Comparison of ENCODE assay signal across 22 cellular contexts in the genomic region with DNA sequence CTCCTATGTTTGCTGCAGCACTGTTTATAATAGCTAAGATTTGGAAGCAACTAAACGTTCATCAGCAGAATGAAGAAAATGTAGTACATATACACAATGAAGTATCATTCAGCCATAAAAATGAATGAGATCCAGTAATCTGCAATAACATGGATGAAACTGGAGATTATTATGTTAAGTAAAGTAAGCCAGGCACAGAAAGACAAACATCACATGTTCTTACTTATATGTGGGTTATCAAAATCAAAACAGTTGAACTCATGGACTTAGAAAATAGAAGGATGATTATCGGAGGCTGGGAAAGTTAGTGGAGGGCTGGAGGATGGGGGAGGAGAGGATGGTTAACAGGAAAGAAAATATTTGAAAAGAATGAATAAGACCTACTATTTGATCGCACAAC.
A peak's percentile ranks its signal among the peaks of the same experiment; 100 is the strongest.
DNase-seq lines count a peak whose midpoint lies in the region; ATAC-seq, FAIRE-seq and TF ChIP-seq lines count a peak whose summit lies in the region.
"Had no signal": no experiment of that assay in that cellular context is flagged by ENCODE, and none has a peak within 500 bp of the region (broad histone marks: within the 10 kb centered on the region; RNA-seq: fewer than 3 reads in every experiment).

No MANE protein-coding gene starts in this region.

- no peaks in the 10 kb centered on the region for H3K36me3 Mint-ChIP-seq in Calu3 (ENCODE audit: insufficient read depth, unreplicated experiment)
- H3K36me3 Mint-ChIP-seq: CD8-positive, alpha-beta memory T cell had no signal

- no CpG with 5 or more reads among the region's 3 CpGs for WGBS in IMR-90 (ENCODE audit: extremely low coverage in 2 of 2, insufficient read length in 1 of 2), 2 experiments

- H2AK9ac ChIP-seq in IMR-90 (replicated peaks; ENCODE audit: low read depth, low read length, poor library complexity), result no peak overlapping the region

- no peaks in the 10 kb centered on the region for H3K36me3 ChIP-seq in IMR-90 (ENCODE audit: control insufficient read depth, insufficient read depth, low read length)
- H3K36me3 ChIP-seq: SJSA1 had no signal

- peak overlapping the region; percentile 26; the same call in 1 of the 2 replicates for H2BK120ac ChIP-seq in IMR-90 (ENCODE audit: low read depth, low read length)

- H3K23ac ChIP-seq in IMR-90 (ENCODE audit: low read depth, low read length), result no peak overlapping the region

- peak; percentile 41 for FAIRE-seq in D721Med (lab: Jason Lieb, UNC)
- FAIRE-seq: GM12878 had no signal

- no peaks in the 10 kb centered on the region for H3K4me1 Mint-ChIP-seq in Calu3 (ENCODE audit: low read depth, unreplicated experiment)
- H3K4me1 Mint-ChIP-seq: CD8-positive, alpha-beta memory T cell; H9 had no signal

- in situ Hi-C loops in IMR-90 (cut with MboI; ENCODE audit: low sequenced_read_pairs), result no loop called here

- H3K9ac ChIP-seq in IMR-90 (ENCODE audit: low read depth, low read length), result no peak overlapping the region
- H3K9ac ChIP-seq: GM23248, KMS-11 had no signal

- no peak overlapping the region; a peak in 2 of 4 replicates for H4K8ac ChIP-seq in IMR-90 (ENCODE audit: low read depth in 2 of 2, low read length in 2 of 2)

- dilution Hi-C loops in IMR-90 (cut with HindIII; ENCODE audit: low sequenced_read_pairs, unreplicated experiment), result no loop called here

- TF ChIP-seq POLR2A in IMR-90 (IDR thresholded peaks at IDR 0.05; ENCODE audit: low read depth, low read length), result no peak

- peaks cover 8% of the 10 kb centered on the region for H3K9me3 Mint-ChIP-seq in Calu3 (ENCODE audit: low read depth, unreplicated experiment)
- H3K9me3 Mint-ChIP-seq: H9 had no signal

- CTCF ChIA-PET in IMR-90 (lab: Yijun Ruan, JAX) (no interaction called here), Calu3 (lab: Charles Lee) (no interaction called here)

- no TSS peak for BruUV-seq in IMR-90 (replicated peaks; lab: Mats Ljungman, UMichigan)
- no TSS peak for BruUV-seq in Calu3 (replicated peaks; lab: Mats Ljungman, UMichigan)

- no peak for TF ChIP-seq RAD21 in IMR-90 (IDR thresholded peaks at IDR 0.05; ENCODE audit: low read length)

- POLR2A ChIA-PET in IMR-90 (lab: Charles Lee; ENCODE audit: unreplicated experiment), result no interaction called here

- no peaks in the 10 kb centered on the region for H3K79me1 ChIP-seq in IMR-90 (ENCODE audit: low read depth in 1 of 2, low read length in 2 of 2)

- no peak overlapping the region for H4K91ac ChIP-seq in IMR-90 (ENCODE audit: insufficient read depth, low read depth, low read length)

- H3K4me3 Mint-ChIP-seq in Calu3 (ENCODE audit: low read depth, unreplicated experiment), result no peak overlapping the region
- H3K4me3 Mint-ChIP-seq: CD8-positive, alpha-beta memory T cell; H9 had no signal

- no peaks in the 10 kb centered on the region for H3K27me3 ChIP-seq in IMR-90 (ENCODE audit: control insufficient read depth, insufficient read depth, low read length)
- H3K27me3 ChIP-seq: SJSA1 had no signal

- no peak overlapping the region for H3K14ac ChIP-seq in IMR-90 (replicated peaks; ENCODE audit: low read depth, low read length)

- no peak; the same call in 1 of the 2 replicates for ATAC-seq in IMR-90 (ENCODE audit: low read depth)
- ATAC-seq in GM18502 (IDR thresholded peaks at IDR 0.05; ENCODE audit: poor library complexity, unreplicated experiment), result no peak
- ATAC-seq: GM12878, Right ventricle myocardium inferior had no signal

- H2BK20ac ChIP-seq in IMR-90 (ENCODE audit: low read depth, low read length), result peak overlapping the region; percentile 49; the same call in 1 of the 2 replicates

- no peak overlapping the region for H3K4me3 ChIP-seq in IMR-90 (ENCODE audit: insufficient read depth, low read depth, low read length)
- H3K4me3 ChIP-seq: GM12878, GM23248, SJSA1 had no signal

- TF ChIP-seq CTCF in D721Med (IDR thresholded peaks at IDR 0.05; ENCODE audit: insufficient read depth, missing control alignments), result no peak
- TF ChIP-seq CTCF in IMR-90 (conservative IDR thresholded peaks at IDR 0.05; ENCODE audit: low read depth, low read length), result no peak
- no peak for TF ChIP-seq CTCF in Calu3 (IDR thresholded peaks at IDR 0.05; ENCODE audit: unreplicated experiment)

- intact Hi-C loops in IMR-90 (cut with micrococcal nuclease), result no loop called here
- intact Hi-C loops in Calu3 (cut with micrococcal nuclease; ENCODE audit: unreplicated experiment), result no loop called here

- no peak overlapping the region; the same call in 1 of the 2 replicates for H4K5ac ChIP-seq in IMR-90 (ENCODE audit: low read depth, low read length)

- H3K27ac ChIP-seq in IMR-90 (ENCODE audit: insufficient read depth, low read length), result no peak overlapping the region
- H3K27ac ChIP-seq: C4-2B, KMS-11, SJSA1 had no signal

- H2BK5ac ChIP-seq in IMR-90 (ENCODE audit: low read depth, low read length, poor library complexity, severe bottlenecking), result peak overlapping the region; percentile 62

- no peak overlapping the region for H2BK15ac ChIP-seq in IMR-90 (ENCODE audit: low read depth, low read length)

- no peak overlapping the region for H3K56ac ChIP-seq in IMR-90 (ENCODE audit: extremely low read depth, insufficient read depth, low read length)

- no peaks in the 10 kb centered on the region for H4K20me1 ChIP-seq in IMR-90 (ENCODE audit: insufficient read depth, low read length)

- H3K9me1 ChIP-seq in IMR-90 (ENCODE audit: insufficient read depth, low read length), result no peaks in the 10 kb centered on the region

- H3K27ac Mint-ChIP-seq in Calu3 (ENCODE audit: unreplicated experiment), result no peak overlapping the region
- H3K27ac Mint-ChIP-seq: CD8-positive, alpha-beta memory T cell; H9 had no signal

- H3K18ac ChIP-seq in IMR-90 (ENCODE audit: low read depth, low read length), result no peak overlapping the region

- no peaks in the 10 kb centered on the region for H3K9me3 ChIP-seq in IMR-90 (ENCODE audit: control insufficient read depth, insufficient read depth, low read length)
- H3K9me3 ChIP-seq: SJSA1 had no signal

- H3K4ac ChIP-seq in IMR-90 (ENCODE audit: low read depth, low read length), result peak overlapping the region; percentile 15; the same call in 1 of the 2 replicates

- no peaks in the 10 kb centered on the region; the same call in 1 of the 2 replicates for H3K4me1 ChIP-seq in IMR-90 (ENCODE audit: control insufficient read depth, insufficient read depth, low read length)
- H3K4me1 ChIP-seq: SJSA1 had no signal

- no peak overlapping the region for H3K4me2 ChIP-seq in IMR-90 (ENCODE audit: low read depth, low read length)
- H3K4me2 ChIP-seq: KMS-11 had no signal

- DNase-seq in D721Med (ENCODE audit: insufficient read length, low spot score) (no peak), IMR-90 (peak; percentile 1), astrocyte of the hippocampus (ENCODE audit: low read depth, low spot score) (peak; percentile 3), foreskin melanocyte (peak; percentile 16), Calu3 (no peak), UCSD-AML1 (lab: John Stamatoyannopoulos, UW; ENCODE audit: unreplicated experiment) (no peak), COLO829 (ENCODE audit: low spot score) (no peak)
- DNase-seq: CD8-positive, alpha-beta memory T cell; DMS79; GM23248; H9; MV-4-11; NCI-H1694 treated with DMSO at 0.1 percent for 48 hours; NCI-H2081 treated with DMSO at 0.1 percent for 48 hours; NCI-H510A treated with DMSO at 0.1 percent for 48 hours; OCI-M1 had no signal

- no peak overlapping the region for H2AFZ ChIP-seq in IMR-90 (replicated peaks; ENCODE audit: low read length, poor library complexity)
- H2AFZ ChIP-seq: GM23248 had no signal

- no peaks in the 10 kb centered on the region for H3K27me3 Mint-ChIP-seq in Calu3 (ENCODE audit: unreplicated experiment)
- H3K27me3 Mint-ChIP-seq: CD8-positive, alpha-beta memory T cell had no signal

- H2AK5ac ChIP-seq in IMR-90 (ENCODE audit: low read depth, low read length), result no peak overlapping the region

TF ChIP-seq in IMR-90, 13 proteins besides CTCF, POLR2A, EP300 and RAD21:
- TF ChIP-seq, protein P1, sequence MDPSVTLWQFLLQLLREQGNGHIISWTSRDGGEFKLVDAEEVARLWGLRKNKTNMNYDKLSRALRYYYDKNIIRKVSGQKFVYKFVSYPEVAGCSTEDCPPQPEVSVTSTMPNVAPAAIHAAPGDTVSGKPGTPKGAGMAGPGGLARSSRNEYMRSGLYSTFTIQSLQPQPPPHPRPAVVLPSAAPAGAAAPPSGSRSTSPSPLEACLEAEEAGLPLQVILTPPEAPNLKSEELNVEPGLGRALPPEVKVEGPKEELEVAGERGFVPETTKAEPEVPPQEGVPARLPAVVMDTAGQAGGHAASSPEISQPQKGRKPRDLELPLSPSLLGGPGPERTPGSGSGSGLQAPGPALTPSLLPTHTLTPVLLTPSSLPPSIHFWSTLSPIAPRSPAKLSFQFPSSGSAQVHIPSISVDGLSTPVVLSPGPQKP (IDR thresholded peaks at IDR 0.05; ENCODE audit: borderline replicate concordance, low read depth, low read length), result no peak
- no peak for TF ChIP-seq BHLHE40 (IDR thresholded peaks at IDR 0.05; ENCODE audit: low read depth, low read length)
- TF ChIP-seq CHD1 (IDR thresholded peaks at IDR 0.05; ENCODE audit: low read depth, low read length), result no peak
- no peak for TF ChIP-seq MAFK (IDR thresholded peaks at IDR 0.05; ENCODE audit: low read depth, low read length)
- no peak for TF ChIP-seq FOS (IDR thresholded peaks at IDR 0.05; ENCODE audit: low read depth, low read length)
- no peak for TF ChIP-seq USF2 (IDR thresholded peaks at IDR 0.05; ENCODE audit: low read depth, low read length)
- no peak for TF ChIP-seq RCOR1 (IDR thresholded peaks at IDR 0.05; ENCODE audit: insufficient replicate concordance, low read length)
- no peak for TF ChIP-seq CEBPB (IDR thresholded peaks at IDR 0.05; ENCODE audit: low read depth, low read length)

Comparison
In these comparisons a context has a peak if more than half of its experiments do, and no peak if none do; other contexts are left out.
1. DNase-seq: peak in IMR-90 (single experiment), astrocyte of the hippocampus (single experiment) and foreskin melanocyte (single experiment); none in D721Med (single experiment), Calu3 (single experiment), UCSD-AML1 (single experiment) and COLO829 (single experiment).